8 cellular contexts compared by ENCODE assay signal in the genomic region with DNA sequence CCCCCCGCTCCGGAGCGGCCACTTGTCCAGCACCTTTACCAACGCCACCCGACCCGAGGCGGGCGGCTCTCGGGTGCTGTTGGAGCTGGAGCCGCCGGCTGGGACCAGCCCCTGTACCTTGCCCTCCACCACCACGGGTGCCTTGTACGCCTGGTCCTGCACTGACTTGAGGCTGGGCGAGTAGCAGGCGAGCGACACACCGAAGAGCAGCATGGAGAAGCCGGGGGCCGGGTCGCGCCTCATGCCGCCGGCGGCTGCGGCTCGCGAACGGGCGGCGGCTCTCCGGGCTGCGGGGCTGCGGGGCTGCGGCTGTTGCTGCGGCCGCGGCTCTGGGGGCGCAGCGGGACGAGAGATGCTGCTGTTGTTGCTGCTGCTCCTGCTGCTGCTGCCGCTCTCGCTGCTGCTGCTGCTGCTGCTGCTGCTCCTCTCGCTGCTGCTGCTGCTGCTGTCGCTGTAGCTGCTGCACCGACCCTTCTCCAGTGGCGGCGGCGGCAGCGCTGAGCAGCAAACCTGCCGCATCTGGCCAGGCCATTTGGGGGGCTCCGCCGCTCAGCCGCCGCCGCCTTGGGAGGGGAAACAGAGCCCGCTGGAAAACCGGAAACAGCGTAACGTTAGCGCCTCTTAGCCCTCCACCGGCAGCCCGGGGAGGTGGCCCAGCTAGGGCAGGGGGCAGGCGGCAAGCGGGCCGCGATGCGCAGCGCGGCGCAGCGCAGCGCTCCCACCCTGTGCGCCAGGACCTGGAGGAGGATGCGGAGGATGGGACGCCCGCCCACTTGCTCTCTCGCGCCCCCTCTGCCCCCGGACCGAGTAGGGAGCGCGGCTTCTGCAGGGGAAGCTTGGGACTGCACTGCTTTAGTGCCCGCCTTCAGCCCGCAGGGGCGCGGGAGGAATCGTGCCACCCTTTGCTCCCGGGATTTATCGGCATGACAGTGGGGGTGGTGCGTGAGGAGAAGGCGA. TPM values are rescaled to one million over a fixed set of nuclear protein-coding genes. Genes with fewer than 3 reads are reported as not detected.
DNase-seq lines count a peak whose midpoint lies in the region; ATAC-seq, FAIRE-seq and TF ChIP-seq lines count a peak whose summit lies in the region.

A gene (minus strand): TSS at position 749 of the 957 bp plus-strand sequence.

- peak; percentile 17 for TF ChIP-seq CTCF in colonic mucosa (IDR thresholded peaks at IDR 0.05)

- no peaks in the 10 kb centered on the region for H3K4me1 ChIP-seq in colonic mucosa

- no peaks in the 10 kb centered on the region for H3K9me3 ChIP-seq in colonic mucosa

- H3K27ac ChIP-seq in colonic mucosa: peak within 1 kb of the TSS; percentile 17

- H3K9ac ChIP-seq in colonic mucosa (ENCODE audit: low read depth in 2 of 2, low read length in 2 of 2): peak within 1 kb of the TSS in 1 of 2 donors; percentile 62

- no peaks in the 10 kb centered on the region for H3K36me3 ChIP-seq in colonic mucosa

- TF ChIP-seq POLR2A in GM12891 (IDR thresholded peaks at IDR 0.05; ENCODE audit: low read depth, low read length): no peak

- peak; percentile 65 for DNase-seq in GM12891 (ENCODE audit: insufficient read length, low spot score)
- peak; percentile 65 for DNase-seq in NCI-H1694 treated with DMSO at 0.1 percent for 48 hours (lab: John Stamatoyannopoulos, UW)
- peak; percentile 32 for DNase-seq in activated CD4-positive, alpha-beta T cell treated with anti-CD3 and anti-CD28 coated beads for 4 hours
- DNase-seq in colonic mucosa: peak; percentile 51
- DNase-seq in left colon: peak; percentile 38 to 60
- peak; percentile 2 to 29 for DNase-seq in stimulated activated CD4-positive, alpha-beta T cell treated with anti-CD3 and anti-CD28 coated beads, Interleukin-2, amount 100 ng/mL, for 48 hours
- DNase-seq in NK-92 treated with Interleukin-12 subunit alpha and Interleukin-12 subunit beta, amount 100 ng/mL, for 24 hours (lab: John Stamatoyannopoulos, UW): no peak

- peak; percentile 93 for FAIRE-seq in GM12891 (lab: Jason Lieb, UNC)

- ATAC-seq in HG02588 (IDR thresholded peaks at IDR 0.05; ENCODE audit: unreplicated experiment) (peak; percentile 45), left colon (peak; percentile 77)

- H3K27me3 ChIP-seq in colonic mucosa: peaks cover 33% of the 10 kb centered on the region

- intact Hi-C loops in colonic mucosa (cut with DNase I) (no loop called here), left colon (cut with DNase I, micrococcal nuclease) (no loop called here)

- H3K4me3 ChIP-seq in colonic mucosa: peak within 1 kb of the TSS; percentile 42

TF ChIP-seq in GM12891, 5 proteins besides CTCF, POLR2A, EP300 and RAD21:
- TF ChIP-seq PAX5 (IDR thresholded peaks at IDR 0.05; ENCODE audit: insufficient read depth, low read length, severe bottlenecking): no peak
- TF ChIP-seq POU2F2 (IDR thresholded peaks at IDR 0.05; ENCODE audit: low read depth, low read length): no peak
- TF ChIP-seq POLR2AphosphoS5 (IDR thresholded peaks at IDR 0.05; ENCODE audit: low read depth, low read length): no peak
- no peak for TF ChIP-seq SPI1 (IDR thresholded peaks at IDR 0.05; ENCODE audit: low read depth, low read length)
- TF ChIP-seq TAF1 (IDR thresholded peaks at IDR 0.05; ENCODE audit: low read depth, low read length): no peak

RNA-seq across cellular contexts. Expression of the gene that starts here (rescaled TPM):
- polyA plus RNA-seq in GM12891 (2012; ENCODE audit: low read depth, missing spikeins): 11.4 TPM
- total RNA-seq in colonic mucosa: under 1 TPM; 0.10 to 0.48 TPM
- 1 to 10 TPM in 1 of 2 donors, under 1 TPM in 1; 0.06 to 1.1 TPM for total RNA-seq in left colon

Comparison
In these comparisons a context has a peak if more than half of its experiments do, and no peak if none do; other contexts are left out.
1. Peak in DNase-seq, H3K4me3 ChIP-seq and H3K27ac ChIP-seq in colonic mucosa; RNA of the gene not detected or under 1 TPM.